Comparison of ENCODE assay signal across 18 cellular contexts in genomic region chr15:25238716-25239470, GRCh38.
DNase-seq lines count a peak whose midpoint lies in the region; ATAC-seq and TF ChIP-seq lines count a peak whose summit lies in the region.
"Had no signal": no experiment of that assay in that cellular context is flagged by ENCODE, and none has a peak within 500 bp of the region (broad histone marks: within the 10 kb centered on the region; RNA-seq: fewer than 3 reads in every experiment).

No MANE protein-coding gene starts in this region.

- no peak overlapping the region for H4K8ac ChIP-seq in mesenchymal stem cell (ENCODE audit: low read length)

- H3K27ac ChIP-seq in left lung (no peak overlapping the region), psoas muscle (no peak overlapping the region), mesenchymal stem cell (ENCODE audit: low read length, poor library complexity, severe bottlenecking) (no peak overlapping the region)
- H3K27ac ChIP-seq: 22Rv1 had no signal

- peaks cover 0 to 99% of the 10 kb centered on the region in 2 donors for H3K9me3 ChIP-seq in left lung
- H3K9me3 ChIP-seq in psoas muscle = no peaks in the 10 kb centered on the region
- peaks cover 4% of the 10 kb centered on the region for H3K9me3 ChIP-seq in mesenchymal stem cell (ENCODE audit: control insufficient read depth, low read length)
- H3K9me3 ChIP-seq: MG63 had no signal

- no peak overlapping the region for H3K4me2 ChIP-seq in mesenchymal stem cell (ENCODE audit: low read length, poor library complexity, severe bottlenecking)

- H3K14ac ChIP-seq in mesenchymal stem cell (ENCODE audit: low read length in 2 of 2) = no peak overlapping the region

- H3K4me1 ChIP-seq in left lung (no peaks in the 10 kb centered on the region), psoas muscle (no peaks in the 10 kb centered on the region), mesenchymal stem cell (ENCODE audit: control insufficient read depth, insufficient read depth, low read depth, low read length) (no peaks in the 10 kb centered on the region)

- intact Hi-C loops in left lung (cut with DNase I) (no loop called here), psoas muscle (cut with DNase I) (no loop called here)

- H3K23ac ChIP-seq in mesenchymal stem cell (ENCODE audit: low read length in 2 of 2) = no peak overlapping the region

- no peak overlapping the region for H3K4ac ChIP-seq in mesenchymal stem cell (ENCODE audit: low read depth in 1 of 2, low read length in 2 of 2)

- no peak overlapping the region for H3K27ac Mint-ChIP-seq in chondrocyte (ENCODE audit: unreplicated experiment)
- H3K27ac Mint-ChIP-seq: B cell; CD4-positive, alpha-beta memory T cell had no signal

- no peak overlapping the region for H3K4me3 ChIP-seq in left lung
- H3K4me3 ChIP-seq in psoas muscle = no peak overlapping the region
- H3K4me3 ChIP-seq in mesenchymal stem cell (ENCODE audit: insufficient read depth in 1 of 2, low read depth in 1 of 2, low read length in 2 of 2) = no peak overlapping the region
- H3K4me3 ChIP-seq: MG63 had no signal

- H2BK15ac ChIP-seq in mesenchymal stem cell (ENCODE audit: low read depth, poor library complexity, severe bottlenecking) = no peak overlapping the region

- H3K18ac ChIP-seq in mesenchymal stem cell (ENCODE audit: low read depth in 1 of 2, low read length in 2 of 2) = no peak overlapping the region

- H3K9ac ChIP-seq in mesenchymal stem cell (ENCODE audit: low read length) = no peak overlapping the region

- H2AK5ac ChIP-seq in mesenchymal stem cell (ENCODE audit: low read length, severe bottlenecking) = no peak overlapping the region

- ATAC-seq in left lung (no peak), psoas muscle (no peak), GM19455 (IDR thresholded peaks at IDR 0.05; ENCODE audit: unreplicated experiment) (no peak)

- H3K4me1 Mint-ChIP-seq in chondrocyte (ENCODE audit: low read depth) = no peaks in the 10 kb centered on the region
- H3K4me1 Mint-ChIP-seq: B cell; CD4-positive, alpha-beta memory T cell had no signal

- H3K27me3 ChIP-seq in left lung (no peaks in the 10 kb centered on the region), psoas muscle (ENCODE audit: insufficient read depth in 3 of 3, low read length in 2 of 3) (no peaks in the 10 kb centered on the region), mesenchymal stem cell (ENCODE audit: control insufficient read depth in 1 of 2, insufficient read depth in 1 of 2, low read length in 2 of 2) (no peaks in the 10 kb centered on the region)
- H3K27me3 ChIP-seq: MG63 had no signal

- no peaks in the 10 kb centered on the region for H3K36me3 Mint-ChIP-seq in chondrocyte (ENCODE audit: low read depth)
- H3K36me3 Mint-ChIP-seq: CD4-positive, alpha-beta memory T cell had no signal

- H2BK5ac ChIP-seq in mesenchymal stem cell (ENCODE audit: low read depth, low read length, poor library complexity, severe bottlenecking) = no peak overlapping the region

- 80 to 82% (median 81%) methylated on average over 8 of the region's 8 CpGs for WGBS in psoas muscle, 3 donors
- WGBS in mesenchymal stem cell = 74% methylated on average over 8 of the region's 8 CpGs

- TF ChIP-seq CTCF in chondrocyte (IDR thresholded peaks at IDR 0.05) = no peak
- no peak for TF ChIP-seq CTCF in left lung (IDR thresholded peaks at IDR 0.05)
- no peak for TF ChIP-seq CTCF in psoas muscle (IDR thresholded peaks at IDR 0.05)

- no peak overlapping the region for H2BK12ac ChIP-seq in mesenchymal stem cell (ENCODE audit: low read length in 2 of 2)

- H3K4me3 Mint-ChIP-seq in chondrocyte (ENCODE audit: unreplicated experiment) = no peak overlapping the region
- H3K4me3 Mint-ChIP-seq: B cell; CD4-positive, alpha-beta memory T cell had no signal

- no peaks in the 10 kb centered on the region for H3K27me3 Mint-ChIP-seq in chondrocyte (ENCODE audit: low read depth)
- H3K27me3 Mint-ChIP-seq: B cell; CD4-positive, alpha-beta memory T cell had no signal

- peak; percentile 3 for DNase-seq in activated CD8-positive, alpha-beta memory T cell treated with anti-CD3 and anti-CD28 coated beads, Interleukin-2, amount 50 U/mL, for 4 hours
- DNase-seq in activated CD8-positive, alpha-beta memory T cell treated with anti-CD3 and anti-CD28 coated beads, Interleukin-2, amount 50 U/mL, for 48 hours = no peak
- peak; percentile 65 for DNase-seq in chondrocyte (ENCODE audit: low spot score)
- DNase-seq in left lung = peak; percentile 10 to 37
- peak; percentile 0 to 30 for DNase-seq in psoas muscle
- DNase-seq in NCI-H748 treated with DMSO at 0.1 percent for 48 hours (lab: John Stamatoyannopoulos, UW) = no peak
- DNase-seq in mesenchymal stem cell = no peak
- DNase-seq: H7, Karpas-422, MG63, NCI-H1092, NCI-H146, NCI-H2081 treated with DMSO at 0.1 percent for 48 hours, NCI-H510A treated with DMSO at 0.1 percent for 48 hours had no signal

- H2BK120ac ChIP-seq in mesenchymal stem cell (ENCODE audit: low read depth, low read length) = no peak overlapping the region

- H4K91ac ChIP-seq in mesenchymal stem cell (ENCODE audit: low read length) = no peak overlapping the region

- peaks cover 41% of the 10 kb centered on the region for H3K9me3 Mint-ChIP-seq in chondrocyte (ENCODE audit: low read depth)

- H3K36me3 ChIP-seq in left lung (no peaks in the 10 kb centered on the region), psoas muscle (ENCODE audit: insufficient read depth in 1 of 2, low read depth in 1 of 2) (no peaks in the 10 kb centered on the region), mesenchymal stem cell (ENCODE audit: control insufficient read depth in 1 of 2, insufficient read depth in 2 of 2, low read depth in 1 of 2, low read length in 2 of 2) (no peaks in the 10 kb centered on the region)
- H3K36me3 ChIP-seq: MG63 had no signal

- no peak overlapping the region for H2AFZ ChIP-seq in mesenchymal stem cell (ENCODE audit: low read depth, low read length)

- no peaks in the 10 kb centered on the region for H3K79me1 ChIP-seq in mesenchymal stem cell (replicated peaks; ENCODE audit: low read length, poor library complexity, severe bottlenecking)

Comparison
In these comparisons a context has a peak if more than half of its experiments do, and no peak if none do; other contexts are left out.
1. DNase-seq: peak in activated CD8-positive, alpha-beta memory T cell treated with anti-CD3 and anti-CD28 coated beads, Interleukin-2, amount 50 U/mL, for 4 hours (single experiment), chondrocyte (single experiment), left lung (2 of 2) and psoas muscle (2 of 2); none in activated CD8-positive, alpha-beta memory T cell treated with anti-CD3 and anti-CD28 coated beads, Interleukin-2, amount 50 U/mL, for 48 hours (single experiment), NCI-H748 treated with DMSO at 0.1 percent for 48 hours (single experiment) and mesenchymal stem cell (single experiment).